18 cellular contexts compared by ENCODE assay signal in genomic region chr2:86466306-86466705, GRCh38.
"Had no signal": no experiment of that assay in that cellular context is flagged by ENCODE, and none has a peak within 500 bp of the region (broad histone marks: within the 10 kb centered on the region; RNA-seq: fewer than 3 reads in every experiment).

No MANE protein-coding gene starts in this region.

- H3K27me3 Mint-ChIP-seq: activated CD8-positive, alpha-beta memory T cell treated with anti-CD3 and anti-CD28 coated beads, Interleukin-2, amount 10 ng/mL, durations not matched to agents 7 days and 5 days; naive B cell had no signal

- H3K4me3 ChIP-seq: esophagus squamous epithelium, upper lobe of left lung had no signal

- ATAC-seq: activated CD8-positive, alpha-beta memory T cell treated with anti-CD3 and anti-CD28 coated beads, Interleukin-2, amount 10 ng/mL, durations not matched to agents 7 days and 5 days; left lobe of liver; stimulated activated naive CD8-positive, alpha-beta T cell treated with anti-CD3 and anti-CD28 coated beads, Interleukin-15, Interleukin-2, amounts not matched to agents 100 U/mL and 50 U/mL, for 24 hours had no signal

- H3K4me3 Mint-ChIP-seq: activated CD8-positive, alpha-beta memory T cell treated with anti-CD3 and anti-CD28 coated beads, Interleukin-2, amount 10 ng/mL, durations not matched to agents 7 days and 5 days; naive B cell; T-helper 1 cell treated with Interleukin-12 subunit alpha and Interleukin-12 subunit beta and Interleukin-4 antibody, amounts not matched to agents 30 μg/mL and 1 μg/mL, for 36 hours had no signal

- H3K9me3 ChIP-seq: esophagus squamous epithelium, upper lobe of left lung had no signal

- H3K27ac ChIP-seq: esophagus squamous epithelium, parathyroid adenoma, upper lobe of left lung had no signal

- H3K27ac Mint-ChIP-seq: activated CD8-positive, alpha-beta memory T cell treated with anti-CD3 and anti-CD28 coated beads, Interleukin-2, amount 10 ng/mL, durations not matched to agents 7 days and 5 days; naive B cell; T-helper 1 cell treated with Interleukin-12 subunit alpha and Interleukin-12 subunit beta and Interleukin-4 antibody, amounts not matched to agents 30 μg/mL and 1 μg/mL, for 36 hours had no signal

- H3K4me1 ChIP-seq: parathyroid adenoma had no signal

- DNase-seq: activated CD4-positive, CD25-positive, alpha-beta regulatory T cell; activated CD8-positive, alpha-beta memory T cell treated with anti-CD3 and anti-CD28 coated beads, Interleukin-2, amount 10 ng/mL, durations not matched to agents 7 days and 5 days; activated gamma-delta T cell; activated T-cell treated with anti-CD3 and anti-CD28 coated beads, Interleukin-2, amount 50 U/mL, for 48 hours; amniotic stem cell; central memory CD4-positive, alpha-beta T cell; cortex of kidney; effector CD4-positive, alpha-beta T cell; esophagus squamous epithelium; hippocampal formation; mammary epithelial cell; naive B cell; SIG-M5; stimulated activated naive CD8-positive, alpha-beta T cell treated with anti-CD3 and anti-CD28 coated beads, Interleukin-15, Interleukin-2, amounts not matched to agents 100 U/mL and 50 U/mL, for 24 hours; upper lobe of left lung had no signal

- H3K9ac ChIP-seq: parathyroid adenoma had no signal

- H3K9me3 Mint-ChIP-seq: naive B cell; T-helper 1 cell treated with Interleukin-12 subunit alpha and Interleukin-12 subunit beta and Interleukin-4 antibody, amounts not matched to agents 30 μg/mL and 1 μg/mL, for 36 hours had no signal

- H3K27me3 ChIP-seq: esophagus squamous epithelium, upper lobe of left lung had no signal
